In genomic region chr1:151047591-151047924, GRCh38 we compare ENCODE assay signal across 1 cellular context.
TF ChIP-seq lines count a peak whose summit lies in the region.

Gene C1orf56 (plus strand): TSS chr1:151047751. CDS start chr1:151047848, 97 bp downstream.

TF ChIP-seq in HEK293, 187 proteins besides CTCF, POLR2A, EP300 and RAD21 (continued from another document):
- TF ChIP-seq PRDM10 (tag by site-specific recombination; IDR thresholded peaks at IDR 0.05) (0 out of 2 replicates have a peak, but pooled peaks have one; percentile 17), ZNF169 (tag by site-specific recombination; IDR thresholded peaks at IDR 0.05) (no peak), ZNF558 (tag by site-specific recombination; IDR thresholded peaks at IDR 0.05) (no peak), ZNF843 (tag by site-specific recombination; IDR thresholded peaks at IDR 0.05) (no peak), ZNF292 (tag by site-specific recombination; IDR thresholded peaks at IDR 0.05; ENCODE audit: borderline replicate concordance, low read depth) (no peak), REST (tag by site-specific recombination; IDR thresholded peaks at IDR 0.05) (no peak), ZNF114 (tag by site-specific recombination; IDR thresholded peaks at IDR 0.05) (no peak), ZBTB26 (tag by site-specific recombination; optimal IDR thresholded peaks at IDR 0.05) (peak; percentile 67), ZSCAN23 (tag by site-specific recombination; IDR thresholded peaks at IDR 0.05) (no peak), ZSCAN18 (tag by site-specific recombination; IDR thresholded peaks at IDR 0.05) (no peak), ZXDB (tag by site-specific recombination; IDR thresholded peaks at IDR 0.05) (no peak; the same call in 1 of the 2 replicates), PATZ1 (tag by site-specific recombination; IDR thresholded peaks at IDR 0.05) (peak; percentile 89; the same call in 1 of the 2 replicates), ZNF248 (tag by site-specific recombination; IDR thresholded peaks at IDR 0.05) (no peak), ZBTB48 (tag by site-specific recombination; IDR thresholded peaks at IDR 0.05) (peak; percentile 48; the same call in 1 of the 2 replicates), ZNF580 (tag by site-specific recombination; IDR thresholded peaks at IDR 0.05) (0 out of 2 replicates have a peak, but pooled peaks have one; percentile 40), ZSCAN30 (tag by site-specific recombination; IDR thresholded peaks at IDR 0.05) (no peak), ZNF335 (tag by site-specific recombination; conservative IDR thresholded peaks at IDR 0.05) (no peak), ZNF701 (tag by site-specific recombination; IDR thresholded peaks at IDR 0.05) (no peak), ZNF221 (tag by site-specific recombination; IDR thresholded peaks at IDR 0.05; ENCODE audit: borderline replicate concordance) (no peak)
